Comparison of ENCODE assay signal across 17 cellular contexts in genomic region chr22:35587447-35587870, GRCh38. TPM values are rescaled to one million over a fixed set of nuclear protein-coding genes. Genes with fewer than 3 reads are reported as not detected.
A peak's percentile ranks its signal among the peaks of the same experiment; 100 is the strongest.
DNase-seq lines count a peak whose midpoint lies in the region; ATAC-seq and TF ChIP-seq lines count a peak whose summit lies in the region.
"Had no signal": no experiment of that assay in that cellular context is flagged by ENCODE, and none has a peak within 500 bp of the region (broad histone marks: within the 10 kb centered on the region; RNA-seq: fewer than 3 reads in every experiment).

No MANE protein-coding gene starts in this region.

- DNase-seq in NCI-H2196 (lab: John Stamatoyannopoulos, UW; ENCODE audit: unreplicated experiment) (peak; percentile 29), NCI-H2196 treated with DMSO at 0.1 percent for 48 hours (lab: John Stamatoyannopoulos, UW; ENCODE audit: unreplicated experiment) (no peak), choroid plexus epithelial cell (ENCODE audit: low read depth) (peak; percentile 9), medulla oblongata (ENCODE audit: extremely low spot score) (peak; percentile 55), upper lobe of right lung (peak; percentile 89), CD14-positive monocyte (ENCODE audit: low spot score) (no peak)
- DNase-seq in activated naive CD4-positive, alpha-beta T cell treated with Interleukin-2 at 50 U/mL for 16 hours: no peak
- DNase-seq: activated naive CD8-positive, alpha-beta T cell treated with anti-CD3 and anti-CD28 coated beads for 36 hours; MV-4-11; NCI-H510A treated with DMSO at 0.1 percent for 48 hours; SHP77 treated with DMSO at 0.1 percent for 48 hours; trophoblast cell had no signal

- no peaks in the 10 kb centered on the region for H3K36me3 ChIP-seq in upper lobe of right lung

- H3K27me3 Mint-ChIP-seq in CD14-positive monocyte (ENCODE audit: low read depth in 3 of 3): peaks cover 3 to 9% (median 5%) of the 10 kb centered on the region in 3 donors
- H3K27me3 Mint-ChIP-seq: natural killer cell treated with Interleukin-12 subunit alpha and Interleukin-12 subunit beta and Interleukin-15 and Interleukin-18, amount 100 ng/mL, for 72 hours had no signal

- H3K27me3 ChIP-seq in upper lobe of right lung: no peaks in the 10 kb centered on the region

- H3K9me3 Mint-ChIP-seq in CD14-positive monocyte: peaks cover 0 to 5% (median 4%) of the 10 kb centered on the region in 7 donors
- H3K9me3 Mint-ChIP-seq: activated naive CD8-positive, alpha-beta T cell treated with anti-CD3 and anti-CD28 coated beads for 36 hours; natural killer cell treated with Interleukin-12 subunit alpha and Interleukin-12 subunit beta and Interleukin-15 and Interleukin-18, amount 100 ng/mL, for 72 hours had no signal

- H3K27ac Mint-ChIP-seq in CD14-positive monocyte: no peak overlapping the region
- H3K27ac Mint-ChIP-seq: activated naive CD8-positive, alpha-beta T cell treated with anti-CD3 and anti-CD28 coated beads for 36 hours; natural killer cell treated with Interleukin-12 subunit alpha and Interleukin-12 subunit beta and Interleukin-15 and Interleukin-18, amount 100 ng/mL, for 72 hours had no signal

- no peaks in the 10 kb centered on the region for H3K9me3 ChIP-seq in upper lobe of right lung

- H3K27ac ChIP-seq in upper lobe of right lung: no peak overlapping the region

- H3K4me3 ChIP-seq in choroid plexus epithelial cell (ENCODE audit: low read depth, low read length) (no peak overlapping the region), upper lobe of right lung (no peak overlapping the region)
- H3K4me3 ChIP-seq: coronary artery, GM12878 had no signal

- peaks cover 5% of the 10 kb centered on the region for H3K4me1 ChIP-seq in upper lobe of right lung

- no peaks in the 10 kb centered on the region for H3K36me3 Mint-ChIP-seq in CD14-positive monocyte
- H3K36me3 Mint-ChIP-seq: activated naive CD8-positive, alpha-beta T cell treated with anti-CD3 and anti-CD28 coated beads for 36 hours; natural killer cell treated with Interleukin-12 subunit alpha and Interleukin-12 subunit beta and Interleukin-15 and Interleukin-18, amount 100 ng/mL, for 72 hours had no signal

- intact Hi-C loops in upper lobe of right lung (cut with DNase I): loop anchor here (10.0 kb wide), 1 partner anchor 233 kb away; no protein-coding TSS in a partner anchor
- intact Hi-C loops in CD14-positive monocyte (cut with micrococcal nuclease): no loop called here

- H3K4me1 Mint-ChIP-seq in CD14-positive monocyte: peaks cover 16% of the 10 kb centered on the region
- H3K4me1 Mint-ChIP-seq: activated naive CD8-positive, alpha-beta T cell treated with anti-CD3 and anti-CD28 coated beads for 36 hours had no signal

- no peak for TF ChIP-seq CTCF in choroid plexus epithelial cell (conservative IDR thresholded peaks at IDR 0.05; ENCODE audit: low read depth, low read length)
- TF ChIP-seq CTCF in upper lobe of right lung (IDR thresholded peaks at IDR 0.05): no peak
- TF ChIP-seq CTCF in CD14-positive monocyte (IDR thresholded peaks at IDR 0.05): no peak

- ATAC-seq in upper lobe of right lung (peak; percentile 55), GM18873 (IDR thresholded peaks at IDR 0.05; ENCODE audit: low FRiP score, unreplicated experiment) (no peak)
- ATAC-seq: GM12878; natural killer cell treated with Interleukin-12 subunit alpha and Interleukin-12 subunit beta and Interleukin-15 and Interleukin-18, amount 100 ng/mL, for 72 hours had no signal

- H3K4me3 Mint-ChIP-seq in CD14-positive monocyte: no peak overlapping the region
- H3K4me3 Mint-ChIP-seq: activated naive CD8-positive, alpha-beta T cell treated with anti-CD3 and anti-CD28 coated beads for 36 hours; natural killer cell treated with Interleukin-12 subunit alpha and Interleukin-12 subunit beta and Interleukin-15 and Interleukin-18, amount 100 ng/mL, for 72 hours had no signal

RNA-seq across cellular contexts. Expression of gene MB, which starts 29.7 kb away (rescaled TPM):
- 2.2 TPM for total RNA-seq in upper lobe of right lung
- polyA plus RNA-seq in CD14-positive monocyte: not detected
- total RNA-seq: activated naive CD8-positive, alpha-beta T cell treated with anti-CD3 and anti-CD28 coated beads for 36 hours; fibroblast of lung; natural killer cell treated with Interleukin-12 subunit alpha and Interleukin-12 subunit beta and Interleukin-15 and Interleukin-18, amount 100 ng/mL, for 72 hours had no signal
- polyA plus RNA-seq: fibroblast of lung had no signal

RNA-seq across cellular contexts. Expression of gene RASD2, which starts 46.8 kb away (rescaled TPM):
- total RNA-seq in upper lobe of right lung: 4.1 TPM
- not detected for polyA plus RNA-seq in CD14-positive monocyte
- total RNA-seq: GM12878 had no signal

Comparison
In these comparisons a context has a peak if more than half of its experiments do, and no peak if none do; other contexts are left out.
1. DNase-seq: peak in NCI-H2196 (single experiment), choroid plexus epithelial cell (single experiment), medulla oblongata (single experiment) and upper lobe of right lung (single experiment); none in NCI-H2196 treated with DMSO at 0.1 percent for 48 hours (single experiment), CD14-positive monocyte (single experiment) and activated naive CD4-positive, alpha-beta T cell treated with Interleukin-2 at 50 U/mL for 16 hours (single experiment).